Comparison of ENCODE assay signal across 8 cellular contexts in genomic region chr2:231197741-231198290, GRCh38. TPM values are rescaled to one million over a fixed set of nuclear protein-coding genes. Genes with fewer than 3 reads are reported as not detected.
DNase-seq lines count a peak whose midpoint lies in the region; ATAC-seq and TF ChIP-seq lines count a peak whose summit lies in the region.

No MANE protein-coding gene starts in this region.

- H3K27ac ChIP-seq in lung (ENCODE audit: low read depth in 1 of 2, low read length in 1 of 2) (peak overlapping the region in 1 of 2 donors; percentile 59), urinary bladder (ENCODE audit: low read depth) (no peak overlapping the region)

- 27 to 33% methylated on average over 11 of the region's 11 CpGs for WGBS in lung, 2 donors
- WGBS in urinary bladder: 25% methylated on average over 11 of the region's 11 CpGs

- H3K9me3 ChIP-seq in lung (ENCODE audit: control insufficient read depth in 2 of 2, insufficient read depth in 1 of 2, low read length in 1 of 2): no peaks in the 10 kb centered on the region

- H3K4me1 ChIP-seq in lung (ENCODE audit: control insufficient read depth in 2 of 2, insufficient read depth in 2 of 2, low read length in 2 of 2) (peaks cover 0 to 6% of the 10 kb centered on the region in 2 donors), urinary bladder (ENCODE audit: insufficient read depth) (no peaks in the 10 kb centered on the region)

- peak overlapping the region; percentile 51 for H3K27ac Mint-ChIP-seq in activated naive CD4-positive, alpha-beta T cell treated with anti-CD3 and anti-CD28 coated beads, Interleukin-2, amount 50 U/mL, for 24 hours

- H3K4me3 Mint-ChIP-seq in activated naive CD4-positive, alpha-beta T cell treated with anti-CD3 and anti-CD28 coated beads, Interleukin-2, amount 50 U/mL, for 24 hours: peak overlapping the region; percentile 93

- peak overlapping the region; percentile 85 for H3K4me3 ChIP-seq in astrocyte of the spinal cord (ENCODE audit: low read depth, low read length)
- peak overlapping the region; percentile 93 for H3K4me3 ChIP-seq in lung
- H3K4me3 ChIP-seq in urinary bladder (ENCODE audit: low read depth, low read length): peak overlapping the region; percentile 78

- H3K9me3 Mint-ChIP-seq in activated naive CD4-positive, alpha-beta T cell treated with anti-CD3 and anti-CD28 coated beads, Interleukin-2, amount 50 U/mL, for 24 hours: no peaks in the 10 kb centered on the region

- no peaks in the 10 kb centered on the region for H3K27me3 ChIP-seq in lung (ENCODE audit: control insufficient read depth, insufficient read depth)

- no peaks in the 10 kb centered on the region for H3K36me3 Mint-ChIP-seq in activated naive CD4-positive, alpha-beta T cell treated with anti-CD3 and anti-CD28 coated beads, Interleukin-2, amount 50 U/mL, for 24 hours

- no peak for ATAC-seq in lung (ENCODE audit: insufficient read depth, low FRiP score)
- ATAC-seq in GM19463 (IDR thresholded peaks at IDR 0.05; ENCODE audit: unreplicated experiment): no peak
- ATAC-seq in GM18861 (IDR thresholded peaks at IDR 0.05; ENCODE audit: unreplicated experiment): no peak

- peaks cover 12% of the 10 kb centered on the region for H3K4me1 Mint-ChIP-seq in activated naive CD4-positive, alpha-beta T cell treated with anti-CD3 and anti-CD28 coated beads, Interleukin-2, amount 50 U/mL, for 24 hours

- TF ChIP-seq CTCF in astrocyte of the spinal cord (IDR thresholded peaks at IDR 0.05; ENCODE audit: low read depth, low read length): no peak
- TF ChIP-seq CTCF in lung (IDR thresholded peaks at IDR 0.05; ENCODE audit: control extremely low read depth, extremely low read depth): no peak

- peaks cover 3% of the 10 kb centered on the region for H3K27me3 Mint-ChIP-seq in activated naive CD4-positive, alpha-beta T cell treated with anti-CD3 and anti-CD28 coated beads, Interleukin-2, amount 50 U/mL, for 24 hours

- no peak for DNase-seq in activated naive CD4-positive, alpha-beta T cell treated with Interleukin-2 at 50 U/mL for 16 hours
- DNase-seq in astrocyte of the spinal cord (ENCODE audit: low read depth, low spot score) (no peak), lung (ENCODE audit: low spot score) (no peak), NOMO-1 treated with DMSO at 0.1 percent for 48 hours (lab: John Stamatoyannopoulos, UW; ENCODE audit: unreplicated experiment) (no peak)

- H3K36me3 ChIP-seq in lung (ENCODE audit: control insufficient read depth in 2 of 2, insufficient read depth in 2 of 2, low read length in 2 of 2) (no peaks in the 10 kb centered on the region), urinary bladder (ENCODE audit: insufficient read depth) (no peaks in the 10 kb centered on the region)

- in situ Hi-C loops in astrocyte of the spinal cord (cut with HindIII; ENCODE audit: low sequenced_read_pairs): no loop called here

RNA-seq across cellular contexts. Expression of gene ARMC9, which starts 0.6 kb away (rescaled TPM):
- 10 to 100 TPM; 28.6 to 51.6 TPM for total RNA-seq in lung
- polyA plus RNA-seq in lung: 10 to 100 TPM; 20.5 to 48.6 TPM
- total RNA-seq in urinary bladder: 25.9 TPM
- polyA plus RNA-seq in urinary bladder: 13.5 TPM
